ENCODE assay signal across 8 cellular contexts in genomic region chr12:62640910-62641448, GRCh38.
DNase-seq lines count a peak whose midpoint lies in the region; ATAC-seq and TF ChIP-seq lines count a peak whose summit lies in the region.

No MANE protein-coding gene starts in this region.

- no peaks in the 10 kb centered on the region for H3K9me3 Mint-ChIP-seq in activated CD4-positive, alpha-beta T cell treated with anti-CD3 and anti-CD28 coated beads for 36 hours (ENCODE audit: low read depth)
- H3K9me3 Mint-ChIP-seq in T-helper 2 cell treated with Interferon-gamma antibody and Interleukin-4, amounts not matched to agents 5 μg/mL and 100 μg/mL, for 36 hours: no peaks in the 10 kb centered on the region

- H3K4me3 ChIP-seq in kidney epithelial cell (ENCODE audit: low read depth, low read length): no peak overlapping the region

- CTCF ChIA-PET in activated CD4-positive, alpha-beta T cell treated with anti-CD3 and anti-CD28 coated beads for 36 hours (lab: Charles Lee): interaction anchor here (0.7 to 2.0 kb wide), 8 partner anchors 9 to 172 kb away, joined by 3 to 9 read pairs (median 3); no protein-coding TSS in a partner anchor

- intact Hi-C loops in activated CD4-positive, alpha-beta T cell treated with anti-CD3 and anti-CD28 coated beads for 36 hours (cut with DNase I, micrococcal nuclease): loop anchor here (1.0 to 2.0 kb wide), 3 partner anchors 37 to 380 kb away; partner anchors contain the start of gene USP15 (in 1 of the 2)

- peak overlapping the region; percentile 53 for H3K4me3 Mint-ChIP-seq in activated CD4-positive, alpha-beta T cell treated with anti-CD3 and anti-CD28 coated beads for 36 hours
- H3K4me3 Mint-ChIP-seq in T-helper 2 cell treated with Interferon-gamma antibody and Interleukin-4, amounts not matched to agents 5 μg/mL and 100 μg/mL, for 36 hours: peak overlapping the region; percentile 48

- POLR2A ChIA-PET in activated CD4-positive, alpha-beta T cell treated with anti-CD3 and anti-CD28 coated beads for 36 hours (lab: Charles Lee): interaction anchor here (0.6 to 1.3 kb wide), 4 partner anchors 25 to 126 kb away, joined by 3 to 10 read pairs (median 4); no protein-coding TSS in a partner anchor

- H3K4me1 Mint-ChIP-seq in activated CD4-positive, alpha-beta T cell treated with anti-CD3 and anti-CD28 coated beads for 36 hours: peaks cover 17% of the 10 kb centered on the region
- peaks cover 8% of the 10 kb centered on the region for H3K4me1 Mint-ChIP-seq in T-helper 2 cell treated with Interferon-gamma antibody and Interleukin-4, amounts not matched to agents 5 μg/mL and 100 μg/mL, for 36 hours (ENCODE audit: low read depth)

- ATAC-seq in activated CD4-positive, alpha-beta T cell treated with anti-CD3 and anti-CD28 coated beads for 36 hours: peak; percentile 99
- ATAC-seq in HG02885 (IDR thresholded peaks at IDR 0.05; ENCODE audit: poor library complexity, unreplicated experiment): peak; percentile 96

- H3K36me3 ChIP-seq in kidney epithelial cell (ENCODE audit: control insufficient read depth, insufficient read depth, low read length): no peaks in the 10 kb centered on the region

- DNase-seq in activated CD4-positive, alpha-beta T cell treated with anti-CD3 and anti-CD28 coated beads for 36 hours: peak; percentile 68
- DNase-seq in activated CD4-positive, alpha-beta T cell treated with anti-CD3 and anti-CD28 coated beads for 1 hour: no peak
- peak; percentile 46 for DNase-seq in T-helper 2 cell treated with Interferon-gamma antibody and Interleukin-4, amounts not matched to agents 5 μg/mL and 100 μg/mL, for 36 hours (ENCODE audit: low spot score)
- peak; percentile 29 for DNase-seq in kidney epithelial cell (ENCODE audit: low read depth)
- DNase-seq in OCI-M2 (lab: John Stamatoyannopoulos, UW; ENCODE audit: unreplicated experiment): no peak
- DNase-seq in NCI-H2029 (lab: John Stamatoyannopoulos, UW): no peak
- DNase-seq in NCI-H2171 (lab: John Stamatoyannopoulos, UW): no peak

- H3K27me3 Mint-ChIP-seq in activated CD4-positive, alpha-beta T cell treated with anti-CD3 and anti-CD28 coated beads for 36 hours: peaks cover 6% of the 10 kb centered on the region
- H3K27me3 Mint-ChIP-seq in T-helper 2 cell treated with Interferon-gamma antibody and Interleukin-4, amounts not matched to agents 5 μg/mL and 100 μg/mL, for 36 hours (ENCODE audit: low read depth): peaks cover 13% of the 10 kb centered on the region

- no peaks in the 10 kb centered on the region for H3K27me3 ChIP-seq in kidney epithelial cell (ENCODE audit: control insufficient read depth, insufficient read depth, low read length)

- no peak for TF ChIP-seq CTCF in kidney epithelial cell (IDR thresholded peaks at IDR 0.05; ENCODE audit: insufficient read depth, low read length, poor library complexity, severe bottlenecking)

- H3K36me3 Mint-ChIP-seq in activated CD4-positive, alpha-beta T cell treated with anti-CD3 and anti-CD28 coated beads for 36 hours (ENCODE audit: low read depth): no peaks in the 10 kb centered on the region
- H3K36me3 Mint-ChIP-seq in T-helper 2 cell treated with Interferon-gamma antibody and Interleukin-4, amounts not matched to agents 5 μg/mL and 100 μg/mL, for 36 hours (ENCODE audit: low read depth): no peaks in the 10 kb centered on the region

- peak overlapping the region; percentile 39 for H3K27ac Mint-ChIP-seq in activated CD4-positive, alpha-beta T cell treated with anti-CD3 and anti-CD28 coated beads for 36 hours
- peak overlapping the region; percentile 74 for H3K27ac Mint-ChIP-seq in T-helper 2 cell treated with Interferon-gamma antibody and Interleukin-4, amounts not matched to agents 5 μg/mL and 100 μg/mL, for 36 hours

Comparison
In these comparisons a context has a peak if more than half of its experiments do, and no peak if none do; other contexts are left out.
1. DNase-seq: peak in activated CD4-positive, alpha-beta T cell treated with anti-CD3 and anti-CD28 coated beads for 36 hours (single experiment), T-helper 2 cell treated with Interferon-gamma antibody and Interleukin-4, amounts not matched to agents 5 μg/mL and 100 μg/mL, for 36 hours (single experiment) and kidney epithelial cell (single experiment); none in activated CD4-positive, alpha-beta T cell treated with anti-CD3 and anti-CD28 coated beads for 1 hour (single experiment), OCI-M2 (single experiment), NCI-H2029 (single experiment) and NCI-H2171 (single experiment).